Comparison of ENCODE assay signal across 8 cellular contexts in genomic region chr4:183099537-183100297, GRCh38. TPM values are rescaled to one million over a fixed set of nuclear protein-coding genes. Genes with fewer than 3 reads are reported as not detected.
DNase-seq lines count a peak whose midpoint lies in the region; ATAC-seq, FAIRE-seq and TF ChIP-seq lines count a peak whose summit lies in the region.

No MANE protein-coding gene starts in this region.

- H3K4me1 ChIP-seq in K562 (replicated peaks in 1 of 2; ENCODE audit: control insufficient read depth in 2 of 2, insufficient read depth in 2 of 2, low read length in 2 of 2) (peaks cover 10 to 29% of the 10 kb centered on the region in 2 experiments; a peak in 4 of 5 replicates), small intestine (ENCODE audit: control insufficient read depth in 2 of 2, insufficient read depth in 1 of 2, low read depth in 1 of 2, low read length in 1 of 2) (peaks cover 0 to 4% of the 10 kb centered on the region in 2 donors)

- no peaks in the 10 kb centered on the region for H3K36me3 ChIP-seq in K562 (ENCODE audit: control insufficient read depth, insufficient read depth, low read length)
- no peaks in the 10 kb centered on the region for H3K36me3 ChIP-seq in small intestine (ENCODE audit: control insufficient read depth in 2 of 2, insufficient read depth in 2 of 2, low read length in 2 of 2)

- TF ChIP-seq POLR2A in K562 (conservative IDR thresholded peaks at IDR 0.05): no peak

- ATAC-seq in K562: peak; percentile 20

- H3K27ac ChIP-seq in K562 (ENCODE audit: extremely low read depth, low read depth, low read length) (peak overlapping the region; percentile 86), small intestine (ENCODE audit: low read depth in 1 of 2, low read length in 1 of 2) (peak overlapping the region; percentile 46 to 96)

- TF ChIP-seq EP300 in K562 (IDR thresholded peaks at IDR 0.05; ENCODE audit: low read length): no peak

- peak overlapping the region; percentile 85 for H3K4me3 ChIP-seq in K562
- H3K4me3 ChIP-seq in small intestine (ENCODE audit: low read depth in 1 of 2, low read length in 2 of 2): peak overlapping the region; percentile 72 to 84

- DNase-seq in SKM-1 treated with dmso at 0.1 percent for 144 hours (lab: John Stamatoyannopoulos, UW; ENCODE audit: unreplicated experiment): peak; percentile 5
- no peak for DNase-seq in SKM-1 (lab: John Stamatoyannopoulos, UW; ENCODE audit: unreplicated experiment)
- peak; percentile 45 for DNase-seq in NCI-H69 (lab: John Stamatoyannopoulos, UW)
- peak; percentile 37 to 45 (median 39) for DNase-seq in K562 (ENCODE audit: extremely low read depth in 1 of 4, low spot score in 3 of 4)
- DNase-seq in iPS-NIHi7 (ENCODE audit: extremely low spot score): peak; percentile 37
- no peak for DNase-seq in small intestine
- DNase-seq in AML-193 (lab: John Stamatoyannopoulos, UW): no peak
- no peak for DNase-seq in central memory CD4-positive, alpha-beta T cell

- 0% methylated on average over 28 of the region's 73 CpGs for WGBS in K562 (ENCODE audit: insufficient coverage, low coverage, missing lambda C conversion rate)
- WGBS in small intestine, 3 donors: 2 to 3% (median 2%) methylated on average over 39 to 73 of the region's 73 CpGs

- H3K9me3 ChIP-seq in K562 (replicated peaks; ENCODE audit: control insufficient read depth, insufficient read depth, low read depth, low read length) (no peaks in the 10 kb centered on the region), small intestine (ENCODE audit: control insufficient read depth, low read depth) (no peaks in the 10 kb centered on the region)

- 0 out of 4 replicates have a peak, but pooled peaks of 1 of the 2 experiments have one; percentile 8 for TF ChIP-seq RAD21 in K562 (CRISPR knock-in tag; conservative IDR thresholded peaks at IDR 0.05 in 1 of 2, IDR thresholded peaks at IDR 0.05 in 1 of 2)

- CTCF ChIA-PET in K562 (lab: Yijun Ruan, JAX; ENCODE audit: low intra/inter-chr PET ratio): interaction anchor here (0.6 kb wide), 1 partner anchor 30 kb away, joined by 5 read pairs; no protein-coding TSS in a partner anchor

- peaks cover 42% of the 10 kb centered on the region for H3K79me2 ChIP-seq in K562 (ENCODE audit: control insufficient read depth, insufficient read depth, low read length)

- in situ Hi-C loops in K562 (cut with MboI): no loop called here

- POLR2A ChIA-PET in K562 (lab: Yijun Ruan, JAX): interaction anchor here (0.6 kb wide), 1 partner anchor 10 kb away, joined by 3 read pairs; no protein-coding TSS in a partner anchor

- peak overlapping the region; percentile 82 to 99 for H3K9ac ChIP-seq in K562 (ENCODE audit: insufficient read depth in 1 of 2, low read depth in 2 of 2, low read length in 2 of 2)

- no TSS peak for BruUV-seq in K562 (replicated peaks; lab: Mats Ljungman, UMichigan)

- no peaks in the 10 kb centered on the region for H3K27me3 ChIP-seq in K562 (ENCODE audit: control insufficient read depth in 2 of 2, insufficient read depth in 2 of 2, low read length in 2 of 2)
- H3K27me3 ChIP-seq in small intestine (ENCODE audit: control insufficient read depth in 2 of 2, insufficient read depth in 2 of 2, low read length in 2 of 2): peaks cover 0 to 2% of the 10 kb centered on the region in 2 donors

- intact Hi-C loops in K562 (cut with micrococcal nuclease): no loop called here

- no peaks in the 10 kb centered on the region for H3K9me1 ChIP-seq in K562 (ENCODE audit: control insufficient read depth, insufficient read depth, low read length)

- no peaks in the 10 kb centered on the region for H4K20me1 ChIP-seq in K562 (replicated peaks; ENCODE audit: control insufficient read depth, insufficient read depth, low read length)

- no peak for TF ChIP-seq CTCF in K562 (IDR thresholded peaks at IDR 0.05 in 2 of 3, conservative IDR thresholded peaks at IDR 0.05 in 1 of 3; ENCODE audit: insufficient read depth in 2 of 3, low read depth in 1 of 3, low read length in 3 of 3)

- FAIRE-seq in K562 (lab: Jason Lieb, UNC) (no peak), small intestine (lab: Jason Lieb, UNC) (no peak)

- peak overlapping the region; percentile 77 for H3K4me2 ChIP-seq in K562 (ENCODE audit: insufficient read depth, low read length)

- H2AFZ ChIP-seq in K562 (ENCODE audit: low read depth, low read length): peak overlapping the region; percentile 96

TF ChIP-seq in K562, 482 proteins besides CTCF, POLR2A, EP300 and RAD21 (continues in another document):
- 0 out of 2 replicates have a peak, but pooled peaks have one; percentile 10 for TF ChIP-seq EGR1 (conservative IDR thresholded peaks at IDR 0.05)
- TF ChIP-seq L3MBTL2 (IDR thresholded peaks at IDR 0.05): peak; percentile 71
- peak in 1 of 2 experiments; percentile 53; a peak in 1 of 4 replicates for TF ChIP-seq FOXA3 (CRISPR knock-in tag; conservative IDR thresholded peaks at IDR 0.05 in 1 of 2, IDR thresholded peaks at IDR 0.05 in 1 of 2)
- TF ChIP-seq AFF4 (CRISPR knock-in tag; IDR thresholded peaks at IDR 0.05): 0 out of 2 replicates have a peak, but pooled peaks have one; percentile 57
- TF ChIP-seq ZFX (CRISPR knock-in tag; IDR thresholded peaks at IDR 0.05): peak; percentile 53
- TF ChIP-seq CHD1 (IDR thresholded peaks at IDR 0.05; ENCODE audit: low read length): peak; percentile 55
- TF ChIP-seq KLF10 (CRISPR knock-in tag; IDR thresholded peaks at IDR 0.05): no peak

RNA-seq across cellular contexts. Expression of gene WWC2, which starts 0.7 kb away (rescaled TPM):
- 4.6 and 29.4 TPM in 2 replicates for total RNA-seq in K562 (2011; cell fraction: chromatin; rRNA removed; ENCODE audit: low replicate concordance)
- total RNA-seq in K562 (2011; cell fraction: nucleolus; rRNA removed): 2.0 and 3.8 TPM in 2 replicates
- 9.3 and 9.9 TPM in 2 replicates for total RNA-seq in K562 (2011; cell fraction: nucleoplasm; rRNA removed)
- total RNA-seq in K562 (2014; rRNA removed) (19.3 and 21.1 TPM in 2 replicates), K562 (2014; rRNA removed; fragmentation: Illumina TruSeq; extraction: Trizol) (21.6 and 25.9 TPM in 2 replicates), K562 (2015; rRNA removed; fragmentation: Illumina TruSeq; extraction: Trizol) (23.8 and 25.5 TPM in 2 replicates), K562 (2021) (36.8 and 39.4 TPM in 2 replicates)
- polyA plus RNA-seq in K562 (2011; rRNA removed) (3.7 and 11.8 TPM in 2 replicates), K562 (2014; fragmentation: Illumina TruSeq; extraction: Trizol) (18.9 and 19.6 TPM in 2 replicates), K562 (2014; fragmentation: Nextera tagmentation; extraction: Ambion mirVana) (1 to 10 TPM; 3.9 to 5.6 TPM), K562 (2014; rRNA removed) (13.1 and 13.6 TPM in 2 replicates), small intestine (1 to 10 TPM in 2 of 3 donors, under 1 TPM in 1; 0.22 to 2.5 (median 1.6) TPM)
- polyA plus RNA-seq in K562 (2011; cell fraction: cytosol; rRNA removed): 1.2 and 6.5 TPM in 2 replicates
- 5.6 and 25.8 TPM in 2 replicates for polyA plus RNA-seq in K562 (2011; cell fraction: nucleus; rRNA removed)
- polyA plus RNA-seq in K562 (2012): 11.4 and 14.0 TPM in 2 replicates
- 5.0 and 26.1 TPM in 2 replicates for polyA minus RNA-seq in K562 (2011; rRNA and poly(A)+ RNA removed)
- 2.3 and 15.6 TPM in 2 replicates for polyA minus RNA-seq in K562 (2011; cell fraction: cytosol; rRNA and poly(A)+ RNA removed)
- polyA minus RNA-seq in K562 (2011; cell fraction: nucleus; rRNA and poly(A)+ RNA removed): 5.1 and 31.1 TPM in 2 replicates

Comparison
In these comparisons a context has a peak if more than half of its experiments do, and no peak if none do; other contexts are left out.
1. DNase-seq: peak in SKM-1 treated with dmso at 0.1 percent for 144 hours (single experiment), NCI-H69 (single experiment), K562 (4 of 4) and iPS-NIHi7 (single experiment); none in SKM-1 (single experiment), small intestine (single experiment), AML-193 (0 of 2) and central memory CD4-positive, alpha-beta T cell (single experiment).